14 cellular contexts compared by ENCODE assay signal in the genomic region with DNA sequence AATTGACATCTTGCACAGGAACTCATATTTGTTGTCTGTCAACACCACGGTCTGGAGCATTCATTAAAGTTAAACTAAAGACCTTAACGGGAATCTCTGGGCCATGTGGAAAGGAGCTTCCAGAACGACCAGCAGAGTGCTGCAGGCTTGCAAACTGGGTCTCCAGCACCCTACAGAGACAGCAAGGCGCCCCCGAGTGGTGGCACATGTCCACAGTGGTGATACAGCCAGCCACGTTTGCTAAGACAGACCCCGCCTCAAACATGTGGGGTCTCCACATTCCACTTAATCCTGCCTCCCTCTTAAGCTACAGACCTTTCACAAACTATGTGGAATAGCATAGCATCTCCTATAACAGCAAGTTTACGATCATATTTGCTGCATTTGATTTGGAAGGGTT.
A peak's percentile ranks its signal among the peaks of the same experiment; 100 is the strongest.
DNase-seq lines count a peak whose midpoint lies in the region; ATAC-seq and TF ChIP-seq lines count a peak whose summit lies in the region.
"Had no signal": no experiment of that assay in that cellular context is flagged by ENCODE, and none has a peak within 500 bp of the region (broad histone marks: within the 10 kb centered on the region; RNA-seq: fewer than 3 reads in every experiment).

No MANE protein-coding gene starts in this region.

- POLR2A ChIA-PET in activated CD8-positive, alpha-beta T cell treated with anti-CD3 and anti-CD28 coated beads for 36 hours (lab: Charles Lee) = no interaction called here
- POLR2A ChIA-PET in activated CD8-positive, alpha-beta T cell treated with anti-CD3 and anti-CD28 coated beads, Interleukin-2, amount 10 ng/mL, durations not matched to agents 7 days and 5 days (lab: Charles Lee) = no interaction called here

- CTCF ChIA-PET in activated CD8-positive, alpha-beta T cell treated with anti-CD3 and anti-CD28 coated beads for 36 hours (lab: Charles Lee) = interaction anchor here (1.1 to 3.9 kb wide), 3 partner anchors 39 to 928 kb away, joined by 3 to 15 read pairs (median 4); no protein-coding TSS in a partner anchor
- CTCF ChIA-PET in activated CD8-positive, alpha-beta T cell treated with anti-CD3 and anti-CD28 coated beads, Interleukin-2, amount 10 ng/mL, durations not matched to agents 7 days and 5 days (lab: Charles Lee) = interaction anchor here (1.2 kb wide), 1 partner anchor 10 kb away, joined by 3 read pairs; no protein-coding TSS in a partner anchor

- H3K4me3 ChIP-seq in Loucy (ENCODE audit: low read length, poor library complexity, severe bottlenecking) (no peak overlapping the region), astrocyte of the spinal cord (ENCODE audit: low read depth, low read length) (no peak overlapping the region)
- H3K4me3 ChIP-seq: stomach had no signal

- no peak overlapping the region for H3K9ac ChIP-seq in Loucy (ENCODE audit: low read depth, low read length, poor library complexity, severe bottlenecking)

- DNase-seq in activated CD8-positive, alpha-beta T cell treated with anti-CD3 and anti-CD28 coated beads for 36 hours = peak; percentile 9
- DNase-seq in activated CD8-positive, alpha-beta T cell treated with anti-CD3 and anti-CD28 coated beads, Interleukin-2, amount 10 ng/mL, durations not matched to agents 7 days and 5 days = no peak
- no peak for DNase-seq in astrocyte of the spinal cord (ENCODE audit: low read depth, low spot score)
- DNase-seq in osteocyte (ENCODE audit: extremely low spot score, unreplicated experiment) = no peak
- no peak for DNase-seq in A172 (ENCODE audit: low spot score)
- no peak for DNase-seq in epidermal melanocyte (ENCODE audit: insufficient read length, low spot score)
- DNase-seq in SKM-1 (lab: John Stamatoyannopoulos, UW; ENCODE audit: unreplicated experiment) = no peak
- DNase-seq: IMR-90, NCI-H2171, stomach had no signal

- no peaks in the 10 kb centered on the region for H3K79me2 ChIP-seq in Loucy (ENCODE audit: insufficient read depth, low read length)

- H3K4me1 Mint-ChIP-seq in activated CD8-positive, alpha-beta T cell treated with anti-CD3 and anti-CD28 coated beads for 36 hours (ENCODE audit: low read depth) = peaks cover 8% of the 10 kb centered on the region
- peaks cover 7% of the 10 kb centered on the region for H3K4me1 Mint-ChIP-seq in activated CD8-positive, alpha-beta T cell treated with anti-CD3 and anti-CD28 coated beads, Interleukin-2, amount 10 ng/mL, durations not matched to agents 7 days and 5 days (ENCODE audit: low read depth)
- H3K4me1 Mint-ChIP-seq in osteocyte (ENCODE audit: unreplicated experiment) = peaks cover 8% of the 10 kb centered on the region

- ATAC-seq in activated CD8-positive, alpha-beta T cell treated with anti-CD3 and anti-CD28 coated beads for 36 hours = no peak
- no peak for ATAC-seq in activated CD8-positive, alpha-beta T cell treated with anti-CD3 and anti-CD28 coated beads, Interleukin-2, amount 10 ng/mL, durations not matched to agents 7 days and 5 days
- ATAC-seq: right cardiac atrium had no signal

- intact Hi-C loops in activated CD8-positive, alpha-beta T cell treated with anti-CD3 and anti-CD28 coated beads for 36 hours (cut with micrococcal nuclease) = no loop called here

- H4K20me1 ChIP-seq in Loucy (ENCODE audit: insufficient read depth, low read length, poor library complexity, severe bottlenecking) = no peaks in the 10 kb centered on the region

- no peaks in the 10 kb centered on the region for H3F3A ChIP-seq in Loucy (ENCODE audit: low read depth)

- no peaks in the 10 kb centered on the region for H3K4me1 ChIP-seq in Loucy (ENCODE audit: insufficient read depth, low read length, poor library complexity, severe bottlenecking)

- in situ Hi-C loops in astrocyte of the spinal cord (cut with HindIII; ENCODE audit: low sequenced_read_pairs) = no loop called here

- no peak overlapping the region for H2AFZ ChIP-seq in Loucy (ENCODE audit: low read length)

- no peak overlapping the region for H3K4me2 ChIP-seq in Loucy (ENCODE audit: low read depth, low read length, poor library complexity, severe bottlenecking)

- H3K36me3 Mint-ChIP-seq in activated CD8-positive, alpha-beta T cell treated with anti-CD3 and anti-CD28 coated beads for 36 hours (ENCODE audit: low read depth) = no peaks in the 10 kb centered on the region
- no peaks in the 10 kb centered on the region for H3K36me3 Mint-ChIP-seq in activated CD8-positive, alpha-beta T cell treated with anti-CD3 and anti-CD28 coated beads, Interleukin-2, amount 10 ng/mL, durations not matched to agents 7 days and 5 days (ENCODE audit: low read depth)
- H3K36me3 Mint-ChIP-seq in osteocyte (ENCODE audit: unreplicated experiment) = no peaks in the 10 kb centered on the region

- no peaks in the 10 kb centered on the region for H3K27me3 ChIP-seq in Loucy (ENCODE audit: insufficient read depth, low read length, poor library complexity, severe bottlenecking)

- TF ChIP-seq CTCF in activated CD8-positive, alpha-beta T cell treated with anti-CD3 and anti-CD28 coated beads for 36 hours (IDR thresholded peaks at IDR 0.05) = no peak
- TF ChIP-seq CTCF in Loucy (conservative IDR thresholded peaks at IDR 0.05; ENCODE audit: low read length) (peak; percentile 61), astrocyte of the spinal cord (IDR thresholded peaks at IDR 0.05; ENCODE audit: low read depth, low read length) (peak; percentile 10), osteocyte (IDR thresholded peaks at IDR 0.05) (peak; percentile 9)

- no peak overlapping the region for H3K4me3 Mint-ChIP-seq in activated CD8-positive, alpha-beta T cell treated with anti-CD3 and anti-CD28 coated beads for 36 hours
- no peak overlapping the region for H3K4me3 Mint-ChIP-seq in activated CD8-positive, alpha-beta T cell treated with anti-CD3 and anti-CD28 coated beads, Interleukin-2, amount 10 ng/mL, durations not matched to agents 7 days and 5 days
- no peak overlapping the region for H3K4me3 Mint-ChIP-seq in osteocyte (ENCODE audit: unreplicated experiment)
- H3K4me3 Mint-ChIP-seq: B cell; dendritic cell treated with granulocyte-macrophage colony-stimulating factor and Interleukin-4, amounts not matched to agents 40 ng/mL and 50 ng/mL, for 4 days had no signal

- H3K27me3 Mint-ChIP-seq in activated CD8-positive, alpha-beta T cell treated with anti-CD3 and anti-CD28 coated beads for 36 hours = peaks cover 26% of the 10 kb centered on the region
- peaks cover 14% of the 10 kb centered on the region for H3K27me3 Mint-ChIP-seq in activated CD8-positive, alpha-beta T cell treated with anti-CD3 and anti-CD28 coated beads, Interleukin-2, amount 10 ng/mL, durations not matched to agents 7 days and 5 days (ENCODE audit: low read depth)
- peaks cover 17% of the 10 kb centered on the region for H3K27me3 Mint-ChIP-seq in osteocyte (ENCODE audit: unreplicated experiment)

- H3K36me3 ChIP-seq in Loucy (ENCODE audit: insufficient read depth, low read length) = no peaks in the 10 kb centered on the region
- H3K36me3 ChIP-seq: stomach had no signal

- no peaks in the 10 kb centered on the region for H3K9me3 ChIP-seq in Loucy (ENCODE audit: insufficient read depth, low read depth, low read length)
- H3K9me3 ChIP-seq: stomach had no signal

- H3K9me2 ChIP-seq in Loucy (replicated peaks; ENCODE audit: low read depth, low read length) = no peaks in the 10 kb centered on the region

- H3K27ac Mint-ChIP-seq in activated CD8-positive, alpha-beta T cell treated with anti-CD3 and anti-CD28 coated beads for 36 hours = no peak overlapping the region
- no peak overlapping the region for H3K27ac Mint-ChIP-seq in activated CD8-positive, alpha-beta T cell treated with anti-CD3 and anti-CD28 coated beads, Interleukin-2, amount 10 ng/mL, durations not matched to agents 7 days and 5 days
- no peak overlapping the region for H3K27ac Mint-ChIP-seq in osteocyte (ENCODE audit: unreplicated experiment)
- H3K27ac Mint-ChIP-seq: B cell; dendritic cell treated with granulocyte-macrophage colony-stimulating factor and Interleukin-4, amounts not matched to agents 40 ng/mL and 50 ng/mL, for 4 days had no signal

- no peaks in the 10 kb centered on the region for H3K9me3 Mint-ChIP-seq in activated CD8-positive, alpha-beta T cell treated with anti-CD3 and anti-CD28 coated beads for 36 hours
- H3K9me3 Mint-ChIP-seq in activated CD8-positive, alpha-beta T cell treated with anti-CD3 and anti-CD28 coated beads, Interleukin-2, amount 10 ng/mL, durations not matched to agents 7 days and 5 days (ENCODE audit: insufficient read depth) = no peaks in the 10 kb centered on the region
- no peaks in the 10 kb centered on the region for H3K9me3 Mint-ChIP-seq in osteocyte (ENCODE audit: unreplicated experiment)
- H3K9me3 Mint-ChIP-seq: dendritic cell treated with granulocyte-macrophage colony-stimulating factor and Interleukin-4, amounts not matched to agents 40 ng/mL and 50 ng/mL, for 4 days had no signal
